27 cellular contexts compared by ENCODE assay signal in genomic region chr1:34950428-34950827, GRCh38. TPM values are rescaled to one million over a fixed set of nuclear protein-coding genes. Genes with fewer than 3 reads are reported as not detected.
"Had no signal": no experiment of that assay in that cellular context is flagged by ENCODE, and none has a peak within 500 bp of the region (broad histone marks: within the 10 kb centered on the region; RNA-seq: fewer than 3 reads in every experiment).

No MANE protein-coding gene starts in this region.

- H3K4me1 ChIP-seq: stomach, suprapubic skin, testis, thyroid gland, tibial artery, tibial nerve, transverse colon, upper lobe of left lung, upper lobe of right lung, uterus, vagina had no signal

- H3K4me3 ChIP-seq: stomach, suprapubic skin, testis, thoracic aorta, thyroid gland, tibial artery, tibial nerve, transverse colon, upper lobe of left lung, upper lobe of right lung, uterus, vagina had no signal

- FAIRE-seq: urothelium cell line had no signal

- H3K36me3 ChIP-seq: stomach, suprapubic skin, thoracic aorta, thyroid gland, tibial artery, tibial nerve, transverse colon, upper lobe of left lung, upper lobe of right lung, uterus, vagina had no signal

- H3K27ac ChIP-seq: stomach, suprapubic skin, testis, thoracic aorta, thyroid gland, tibial artery, tibial nerve, transverse colon, upper lobe of left lung, upper lobe of right lung, uterus, vagina had no signal

- DNase-seq: stimulated activated CD4-positive, alpha-beta T cell treated with anti-CD3 and anti-CD28 coated beads, Interleukin-2, amount 100 ng/mL, for 48 hours; stimulated activated CD4-positive, alpha-beta T cell treated with anti-CD3 and anti-CD28 coated beads, Interleukin-4, amount 100 ng/mL, for 1 hour; stimulated activated CD4-positive, alpha-beta T cell treated with anti-CD3 and anti-CD28 coated beads, Interleukin-4, amount 100 ng/mL, for 24 hours; stimulated activated CD4-positive, alpha-beta T cell treated with anti-CD3 and anti-CD28 coated beads, Interleukin-4, amount 100 ng/mL, for 4 hours; stimulated activated CD8-positive, alpha-beta memory T cell treated with anti-CD3 and anti-CD28 coated beads, Interleukin-4, amount 100 ng/mL, for 48 hours; stimulated activated naive B cell treated with anti-CD40 and anti-IgM and Interleukin-4, amounts not matched to agents 10 μg/mL and 1 μg/mL and 100 μg/mL, for 72 hours; stimulated activated naive CD4-positive, alpha-beta T cell; stimulated activated naive CD4-positive, alpha-beta T cell treated with Interleukin-2 at 50 U/mL for 16 hours; stimulated activated naive CD8-positive, alpha-beta T cell treated with anti-CD3 and anti-CD28 coated beads, Interleukin-15, amount 100 ng/mL, for 72 hours; stomach; substantia nigra; testis; thyroid gland; tibial artery; transverse colon; trophoblast cell; upper lobe of left lung; upper lobe of right lung; uterus had no signal

- H3K27me3 ChIP-seq: testis, thyroid gland, tibial artery, tibial nerve, transverse colon, upper lobe of left lung, upper lobe of right lung, uterus, vagina had no signal

- H3K9me3 ChIP-seq: stomach, suprapubic skin, testis, thoracic aorta, thyroid gland, tibial artery, tibial nerve, transverse colon, upper lobe of left lung, upper lobe of right lung, uterus, vagina had no signal

- ATAC-seq: stimulated activated effector memory CD8-positive, alpha-beta T cell treated with anti-CD3 and anti-CD28 coated beads, Interleukin-12 subunit alpha, Interleukin-12 subunit beta, amount 100 ng/mL, for 72 hours; stimulated activated memory B cell treated with anti-CD40 and anti-IgM and Interleukin-4, amounts not matched to agents 10 μg/mL and 1 μg/mL and 100 μg/mL, for 72 hours; stimulated activated naive B cell treated with anti-CD40 and anti-IgM and Interleukin-4, amounts not matched to agents 10 μg/mL and 1 μg/mL and 100 μg/mL, for 72 hours; stimulated activated naive CD8-positive, alpha-beta T cell treated with anti-CD3 and anti-CD28 coated beads, Interleukin-15, amount 100 ng/mL, for 72 hours; upper lobe of right lung had no signal

RNA-seq across cellular contexts. Expression of gene DLGAP3, which starts 21.0 kb away (rescaled TPM):
- total RNA-seq: urinary bladder, vagina had no signal
